In genomic region chr4:55393461-55394320, GRCh38 we compare ENCODE assay signal across 10 cellular contexts. TPM values are rescaled to one million over a fixed set of nuclear protein-coding genes. Genes with fewer than 3 reads are reported as not detected.
DNase-seq lines count a peak whose midpoint lies in the region; ATAC-seq and TF ChIP-seq lines count a peak whose summit lies in the region.
"Had no signal": no experiment of that assay in that cellular context is flagged by ENCODE, and none has a peak within 500 bp of the region (broad histone marks: within the 10 kb centered on the region; RNA-seq: fewer than 3 reads in every experiment).

No MANE protein-coding gene starts in this region.

- H3K36me3 ChIP-seq in lower lobe of right lung = no peaks in the 10 kb centered on the region
- H3K36me3 ChIP-seq: upper lobe of right lung had no signal

- POLR2A ChIA-PET in WTC11 (lab: Charles Lee) = no interaction called here

- peak overlapping the region; percentile 38 for H3K4me3 Mint-ChIP-seq in WTC11

- TF ChIP-seq CTCF in C4-2B (conservative IDR thresholded peaks at IDR 0.05) (no peak), WTC11 (IDR thresholded peaks at IDR 0.05) (no peak), lower lobe of right lung (IDR thresholded peaks at IDR 0.05) (no peak)

- H3K27ac ChIP-seq in C4-2B = 0 out of 2 replicates have a peak overlapping the region, but pooled peaks have one; percentile 15
- no peak overlapping the region for H3K27ac ChIP-seq in lower lobe of right lung
- H3K27ac ChIP-seq: upper lobe of right lung had no signal

- peaks cover 27% of the 10 kb centered on the region for H3K4me1 Mint-ChIP-seq in WTC11

- H3K27me3 ChIP-seq in lower lobe of right lung (ENCODE audit: low read depth) = no peaks in the 10 kb centered on the region
- H3K27me3 ChIP-seq: upper lobe of right lung had no signal

- ATAC-seq in WTC11 = no peak
- ATAC-seq in HG03571 (IDR thresholded peaks at IDR 0.05; ENCODE audit: unreplicated experiment) = no peak
- ATAC-seq in lower lobe of right lung = no peak
- ATAC-seq: upper lobe of right lung had no signal

- peaks cover 15% of the 10 kb centered on the region for H3K4me1 ChIP-seq in lower lobe of right lung

- DNase-seq in GM03348 (ENCODE audit: low spot score) (peak; percentile 37), WTC11 (ENCODE audit: low spot score) (no peak), midbrain (lab: John Stamatoyannopoulos, UW) (peak; percentile 43), lower lobe of right lung (no peak)
- no peak for DNase-seq in stimulated activated CD4-positive, alpha-beta T cell treated with anti-CD3 and anti-CD28 coated beads, Interleukin-2, amount 100 ng/mL, for 48 hours
- DNase-seq in effector CD4-positive, alpha-beta T cell = no peak
- DNase-seq: SIG-M5, upper lobe of right lung had no signal

- CTCF ChIA-PET in WTC11 (lab: Charles Lee) = interaction anchor here (0.6 to 1.1 kb wide), 2 partner anchors 20 to 395 kb away, joined by 3 read pairs; no protein-coding TSS in a partner anchor

- H3K9me3 Mint-ChIP-seq in WTC11 = no peaks in the 10 kb centered on the region

- H3K9me3 ChIP-seq in lower lobe of right lung = no peaks in the 10 kb centered on the region
- H3K9me3 ChIP-seq: upper lobe of right lung had no signal

- peaks cover 14% of the 10 kb centered on the region for H3K36me3 Mint-ChIP-seq in WTC11

- H3K27ac Mint-ChIP-seq in WTC11 = no peak overlapping the region; the same call in 1 of the 2 replicates

- no peak overlapping the region for H3K4me3 ChIP-seq in lower lobe of right lung
- H3K4me3 ChIP-seq: upper lobe of right lung had no signal

- intact Hi-C loops in lower lobe of right lung (cut with DNase I) = no loop called here

- peaks cover 2% of the 10 kb centered on the region; the same call in 1 of the 2 replicates for H3K27me3 Mint-ChIP-seq in WTC11 (ENCODE audit: low read depth)

TF ChIP-seq in WTC11, 78 proteins besides CTCF, POLR2A, EP300 and RAD21:
- TF ChIP-seq NFYB (CRISPR knock-in tag; conservative IDR thresholded peaks at IDR 0.05; ENCODE audit: low read depth) (no peak), SOX15 (CRISPR knock-in tag; IDR thresholded peaks at IDR 0.05) (no peak), AR (CRISPR knock-in tag; IDR thresholded peaks at IDR 0.05) (no peak), ZNF317 (CRISPR knock-in tag; IDR thresholded peaks at IDR 0.05; ENCODE audit: borderline replicate concordance, low read depth) (no peak), HMGA2 (CRISPR knock-in tag; IDR thresholded peaks at IDR 0.05) (no peak), AFF4 (CRISPR knock-in tag; IDR thresholded peaks at IDR 0.05; ENCODE audit: borderline replicate concordance) (no peak), ZNF671 (CRISPR knock-in tag; IDR thresholded peaks at IDR 0.05) (no peak), ZNF281 (CRISPR knock-in tag; IDR thresholded peaks at IDR 0.05) (no peak), TEAD4 (CRISPR knock-in tag; IDR thresholded peaks at IDR 0.05) (no peak), ZNF423 (CRISPR knock-in tag; IDR thresholded peaks at IDR 0.05) (no peak)

RNA-seq across cellular contexts. Expression of gene TMEM165, which starts 2.1 kb away (rescaled TPM):
- total RNA-seq in WTC11 (2021) (78.0 to 88.6 TPM (median 80.0 TPM) in 3 replicates), lower lobe of right lung (140 TPM)

RNA-seq across cellular contexts. Expression of gene SRD5A3, which starts 47.6 kb away (rescaled TPM):
- total RNA-seq in WTC11 (2021) (24.0 to 27.2 TPM (median 26.5 TPM) in 3 replicates), lower lobe of right lung (21.1 TPM)

Comparison
In these comparisons a context has a peak if more than half of its experiments do, and no peak if none do; other contexts are left out.
1. DNase-seq: peak in GM03348 (single experiment) and midbrain (single experiment); none in WTC11 (single experiment), stimulated activated CD4-positive, alpha-beta T cell treated with anti-CD3 and anti-CD28 coated beads, Interleukin-2, amount 100 ng/mL, for 48 hours (0 of 2), lower lobe of right lung (single experiment) and effector CD4-positive, alpha-beta T cell (single experiment).